19 cellular contexts compared by ENCODE assay signal in genomic region chr13:73090812-73091187, GRCh38. TPM values are rescaled to one million over a fixed set of nuclear protein-coding genes. Genes with fewer than 3 reads are reported as not detected.
A peak's percentile ranks its signal among the peaks of the same experiment; 100 is the strongest.
DNase-seq lines count a peak whose midpoint lies in the region; ATAC-seq and TF ChIP-seq lines count a peak whose summit lies in the region.
"Had no signal": no experiment of that assay in that cellular context is flagged by ENCODE, and none has a peak within 500 bp of the region (broad histone marks: within the 10 kb centered on the region; RNA-seq: fewer than 3 reads in every experiment).

No MANE protein-coding gene starts in this region.

- H3K36me3 Mint-ChIP-seq in nephron (ENCODE audit: low read depth), result peaks cover 3% of the 10 kb centered on the region
- H3K36me3 Mint-ChIP-seq: CD4-positive, CD25-positive, alpha-beta regulatory T cell had no signal

- H3K27me3 ChIP-seq in Loucy (ENCODE audit: insufficient read depth, low read length, poor library complexity, severe bottlenecking) (no peaks in the 10 kb centered on the region), upper lobe of left lung (no peaks in the 10 kb centered on the region)
- H3K27me3 ChIP-seq: adrenal gland, cardiac muscle cell, vagina had no signal

- 90 to 94% methylated on average over 2 of the region's 2 CpGs for WGBS in upper lobe of left lung, 2 donors

- peaks cover 9% of the 10 kb centered on the region for H3K4me1 Mint-ChIP-seq in nephron
- H3K4me1 Mint-ChIP-seq: neural crest cell had no signal

- ATAC-seq in GM18511 (IDR thresholded peaks at IDR 0.05; ENCODE audit: unreplicated experiment) (peak; percentile 16), upper lobe of left lung (ENCODE audit: low FRiP score in 2 of 2) (no peak)

- peak overlapping the region in 2 of 3 experiments; percentile 22 to 41 for H3K27ac Mint-ChIP-seq in nephron

- H3K9me3 Mint-ChIP-seq in nephron, result peaks cover 19% of the 10 kb centered on the region

- peaks cover 3% of the 10 kb centered on the region; the same call in 1 of the 2 replicates for H3K9me3 ChIP-seq in Loucy (ENCODE audit: insufficient read depth, low read depth, low read length)
- H3K9me3 ChIP-seq in upper lobe of left lung, result peaks cover 0 to 10% (median 7%) of the 10 kb centered on the region in 4 donors
- H3K9me3 ChIP-seq: adrenal gland had no signal

- H3K9ac ChIP-seq in Loucy (ENCODE audit: low read depth, low read length, poor library complexity, severe bottlenecking), result no peak overlapping the region
- H3K9ac ChIP-seq: SK-N-SH had no signal

- TF ChIP-seq EP300 in upper lobe of left lung (IDR thresholded peaks at IDR 0.05), result no peak

- H3K4me3 Mint-ChIP-seq in nephron, result no peak overlapping the region
- H3K4me3 Mint-ChIP-seq: CD4-positive, CD25-positive, alpha-beta regulatory T cell; neural crest cell had no signal

- peak overlapping the region in 1 of 4 donors; percentile 49 for H3K27ac ChIP-seq in upper lobe of left lung
- H3K27ac ChIP-seq: adrenal gland, cardiac muscle cell, WERI-Rb-1 had no signal

- H3F3A ChIP-seq in Loucy (ENCODE audit: low read depth), result no peaks in the 10 kb centered on the region

- no peaks in the 10 kb centered on the region for H3K36me3 ChIP-seq in Loucy (ENCODE audit: insufficient read depth, low read length)
- no peaks in the 10 kb centered on the region for H3K36me3 ChIP-seq in upper lobe of left lung
- H3K36me3 ChIP-seq: adrenal gland, cardiac muscle cell, vagina, WERI-Rb-1 had no signal

- H2AFZ ChIP-seq in Loucy (ENCODE audit: low read length), result no peak overlapping the region

- H3K27me3 Mint-ChIP-seq in nephron (ENCODE audit: low read depth), result no peaks in the 10 kb centered on the region
- H3K27me3 Mint-ChIP-seq: CD4-positive, CD25-positive, alpha-beta regulatory T cell; progenitor cell of endocrine pancreas had no signal

- H3K4me1 ChIP-seq in Loucy (ENCODE audit: insufficient read depth, low read length, poor library complexity, severe bottlenecking) (peaks cover 11% of the 10 kb centered on the region), upper lobe of left lung (no peaks in the 10 kb centered on the region)
- H3K4me1 ChIP-seq: adrenal gland, vagina had no signal

- DNase-seq in dermis blood vessel endothelial cell, result peak; percentile 24
- no peak for DNase-seq in stimulated activated CD4-positive, alpha-beta T cell treated with anti-CD3 and anti-CD28 coated beads, Interleukin-2, amount 100 ng/mL, for 24 hours
- DNase-seq in activated CD4-positive, alpha-beta T cell treated with anti-CD3 and anti-CD28 coated beads, Interleukin-2, amount 50 U/mL, for 48 hours, result no peak
- DNase-seq in upper lobe of left lung, result no peak
- DNase-seq: activated CD4-positive, alpha-beta T cell treated with anti-CD3 and anti-CD28 coated beads, Interleukin-2, amount 50 U/mL, for 4 hours; midbrain; NCI-H1417 treated with DMSO at 0.1 percent for 48 hours; NCI-H2107; SK-N-SH; WERI-Rb-1 had no signal

- no peaks in the 10 kb centered on the region for H3K9me2 ChIP-seq in Loucy (replicated peaks; ENCODE audit: low read depth, low read length)
- H3K9me2 ChIP-seq: SK-N-SH had no signal

- no peak overlapping the region for H3K4me3 ChIP-seq in Loucy (ENCODE audit: low read length, poor library complexity, severe bottlenecking)
- H3K4me3 ChIP-seq in upper lobe of left lung, result no peak overlapping the region
- H3K4me3 ChIP-seq: adrenal gland, cardiac muscle cell, vagina had no signal

- H3K4me2 ChIP-seq in Loucy (ENCODE audit: low read depth, low read length, poor library complexity, severe bottlenecking), result peak overlapping the region; percentile 3
- H3K4me2 ChIP-seq: SK-N-SH had no signal

- TF ChIP-seq CTCF in Loucy (conservative IDR thresholded peaks at IDR 0.05; ENCODE audit: low read length), result no peak
- no peak for TF ChIP-seq CTCF in nephron (IDR thresholded peaks at IDR 0.05; ENCODE audit: unreplicated experiment in 3 of 3)
- TF ChIP-seq CTCF in upper lobe of left lung (IDR thresholded peaks at IDR 0.05), result no peak

- TF ChIP-seq POLR2A in upper lobe of left lung (IDR thresholded peaks at IDR 0.05), result no peak

- no peaks in the 10 kb centered on the region for H4K20me1 ChIP-seq in Loucy (ENCODE audit: insufficient read depth, low read length, poor library complexity, severe bottlenecking)

- no peaks in the 10 kb centered on the region for H3K79me2 ChIP-seq in Loucy (ENCODE audit: insufficient read depth, low read length)

RNA-seq across cellular contexts. Expression of gene KLF5, which starts 32.0 kb away (rescaled TPM):
- total RNA-seq in dermis blood vessel endothelial cell (1.0 and 1.2 TPM in 2 replicates), upper lobe of left lung (100 to 1,000 TPM in 1 of 6 donors, 10 to 100 TPM in 5; 43.5 to 112 (median 61.8) TPM)

Comparison
In these comparisons a context has a peak if more than half of its experiments do, and no peak if none do; other contexts are left out.
1. RNA of gene KLF5, which starts 32.0 kb away (total RNA-seq): 43.5 to 112 TPM in upper lobe of left lung; 1.0 to 1.2 TPM in dermis blood vessel endothelial cell; every median in the first group is over 10 times any median in the second.